Comparison of ENCODE assay signal across 8 cellular contexts in the genomic region with DNA sequence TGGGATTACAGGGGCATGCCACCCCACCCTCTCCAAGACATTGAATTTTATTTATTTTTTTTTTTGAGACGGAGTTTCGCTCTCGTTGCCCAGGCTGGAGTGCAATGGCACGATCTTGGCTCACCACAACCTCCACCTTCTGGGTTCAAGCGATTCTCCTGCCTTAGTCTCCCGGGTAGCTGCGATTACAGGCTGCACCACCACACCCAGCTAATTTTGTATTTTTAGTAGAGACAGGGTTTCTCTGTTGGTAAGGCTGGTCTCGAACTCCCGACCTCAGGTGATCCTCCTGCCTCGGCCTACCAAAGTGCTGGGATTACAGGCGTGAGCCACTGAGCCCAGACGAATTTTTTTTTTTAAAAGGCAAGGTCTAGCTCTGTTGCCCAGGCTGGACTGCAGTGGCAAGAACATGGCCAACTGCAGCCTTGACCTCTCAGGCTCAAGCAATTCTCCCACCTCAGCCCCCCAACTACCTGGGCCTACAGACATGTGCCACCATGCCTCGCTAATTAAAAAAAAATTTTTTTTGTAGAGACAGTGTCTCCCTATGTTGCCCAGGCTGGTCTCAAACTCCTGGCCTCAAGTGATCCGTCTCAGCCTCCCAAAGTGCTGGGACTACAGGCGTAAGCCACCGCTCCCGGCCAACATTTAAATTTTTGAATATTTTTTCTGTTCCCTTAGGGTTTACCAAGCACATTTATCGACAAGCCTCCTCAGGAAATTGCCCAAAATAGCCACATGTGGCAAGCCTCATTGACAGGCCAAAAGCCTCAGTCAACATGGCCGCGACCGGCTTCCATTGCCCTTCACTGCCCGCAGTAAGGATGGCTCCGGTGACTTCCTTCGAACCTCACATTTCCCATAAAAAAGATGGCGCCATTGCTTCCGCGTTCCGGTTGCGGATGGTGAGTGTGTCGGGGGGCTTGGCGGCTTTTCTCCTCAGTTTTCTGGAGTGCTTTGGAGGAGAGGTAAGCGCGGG. TPM values are rescaled to one million over a fixed set of nuclear protein-coding genes. Genes with fewer than 3 reads are reported as not detected.
DNase-seq lines count a peak whose midpoint lies in the region; ATAC-seq and TF ChIP-seq lines count a peak whose summit lies in the region.

SHLD1 (plus strand) TSS at position 890 of the 979 bp plus-strand sequence. CDS start 22,465 bp downstream, outside the sequence.

- H3K4me2 ChIP-seq in osteoblast (ENCODE audit: insufficient read depth, low read length) = peak within 1 kb of the TSS; percentile 93

- H3K9me3 Mint-ChIP-seq in HFFc6 (peaks cover 4% of the 10 kb centered on the region), glutamatergic neuron (ENCODE audit: unreplicated experiment) (peaks cover 3% of the 10 kb centered on the region)
- H3K9me3 Mint-ChIP-seq in activated naive CD4-positive, alpha-beta T cell treated with anti-CD3 and anti-CD28 coated beads, Interleukin-2, amount 50 U/mL, for 24 hours = no peaks in the 10 kb centered on the region

- peaks cover 5% of the 10 kb centered on the region for H3K27me3 Mint-ChIP-seq in HFFc6 (ENCODE audit: insufficient read depth)
- no peaks in the 10 kb centered on the region for H3K27me3 Mint-ChIP-seq in activated naive CD4-positive, alpha-beta T cell treated with anti-CD3 and anti-CD28 coated beads, Interleukin-2, amount 50 U/mL, for 24 hours
- H3K27me3 Mint-ChIP-seq in glutamatergic neuron (ENCODE audit: unreplicated experiment) = peaks cover 3% of the 10 kb centered on the region

- peak within 1 kb of the TSS; percentile 74 for H3K4me3 ChIP-seq in osteoblast (ENCODE audit: insufficient read depth, low read length)
- H3K4me3 ChIP-seq in thoracic aorta = peak within 1 kb of the TSS; percentile 92

- H3K27ac ChIP-seq in osteoblast (ENCODE audit: low read depth, low read length) (peak within 1 kb of the TSS; percentile 70), thoracic aorta (peak within 1 kb of the TSS; percentile 64 to 77)

- DNase-seq in GM04503 (ENCODE audit: low read depth) = peak; percentile 38
- peak; percentile 79 for DNase-seq in HFFc6
- peak; percentile 69 for DNase-seq in NCI-H1048 (lab: John Stamatoyannopoulos, UW)
- peak; percentile 78 for DNase-seq in glutamatergic neuron
- DNase-seq in osteoblast (ENCODE audit: insufficient read length, low spot score, missing footprints) = peak; percentile 93
- DNase-seq in thoracic aorta (ENCODE audit: low spot score) = peak; percentile 43

- H3K27ac Mint-ChIP-seq in HFFc6 (peak within 1 kb of the TSS; percentile 95), glutamatergic neuron (ENCODE audit: unreplicated experiment) (peak within 1 kb of the TSS; percentile 86)
- peak within 1 kb of the TSS; percentile 97 for H3K27ac Mint-ChIP-seq in activated naive CD4-positive, alpha-beta T cell treated with anti-CD3 and anti-CD28 coated beads, Interleukin-2, amount 50 U/mL, for 24 hours

- TF ChIP-seq CTCF in HFFc6 (IDR thresholded peaks at IDR 0.05) (no peak), glutamatergic neuron (IDR thresholded peaks at IDR 0.05; ENCODE audit: partially characterized antibody, unreplicated experiment) (no peak), osteoblast (IDR thresholded peaks at IDR 0.05; ENCODE audit: extremely low read depth, low read depth, low read length) (no peak), thoracic aorta (IDR thresholded peaks at IDR 0.05) (no peak)

- peak; percentile 96 for ATAC-seq in SK-N-SH treated with all-trans-retinoic acid at 6 μM for 48 hours
- peak; percentile 85 for ATAC-seq in thoracic aorta (ENCODE audit: insufficient number of reproducible peaks, low FRiP score, low read depth)

- H3K4me1 Mint-ChIP-seq in HFFc6 (ENCODE audit: low read depth) (peaks cover 6% of the 10 kb centered on the region), glutamatergic neuron (ENCODE audit: low read depth, unreplicated experiment) (no peaks in the 10 kb centered on the region)
- peaks cover 30% of the 10 kb centered on the region for H3K4me1 Mint-ChIP-seq in activated naive CD4-positive, alpha-beta T cell treated with anti-CD3 and anti-CD28 coated beads, Interleukin-2, amount 50 U/mL, for 24 hours

- H3K9me3 ChIP-seq in osteoblast (ENCODE audit: low read depth, low read length) (no peaks in the 10 kb centered on the region), thoracic aorta (no peaks in the 10 kb centered on the region)

- H3K4me1 ChIP-seq in osteoblast (ENCODE audit: insufficient read depth, low read length) (no peaks in the 10 kb centered on the region), thoracic aorta (ENCODE audit: control insufficient read depth in 1 of 2, low read depth in 2 of 2) (peaks cover 5 to 10% of the 10 kb centered on the region in 2 donors)

- H3K4me3 Mint-ChIP-seq in HFFc6 (peak within 1 kb of the TSS; percentile 90), glutamatergic neuron (ENCODE audit: unreplicated experiment) (peak within 1 kb of the TSS; percentile 94)
- H3K4me3 Mint-ChIP-seq in activated naive CD4-positive, alpha-beta T cell treated with anti-CD3 and anti-CD28 coated beads, Interleukin-2, amount 50 U/mL, for 24 hours = peak within 1 kb of the TSS; percentile 93

- H3K27me3 ChIP-seq in osteoblast (ENCODE audit: insufficient read depth, low read length) (peaks cover 3% of the 10 kb centered on the region), thoracic aorta (replicated peaks; ENCODE audit: insufficient read depth) (no peaks in the 10 kb centered on the region)

- peaks cover 5% of the 10 kb centered on the region for H3K36me3 Mint-ChIP-seq in HFFc6 (ENCODE audit: low read depth)
- H3K36me3 Mint-ChIP-seq in activated naive CD4-positive, alpha-beta T cell treated with anti-CD3 and anti-CD28 coated beads, Interleukin-2, amount 50 U/mL, for 24 hours = peaks cover 7% of the 10 kb centered on the region
- no peaks in the 10 kb centered on the region for H3K36me3 Mint-ChIP-seq in glutamatergic neuron (ENCODE audit: unreplicated experiment)

- H3K36me3 ChIP-seq in osteoblast (ENCODE audit: insufficient read depth, low read length) = no peaks in the 10 kb centered on the region
- no peaks in the 10 kb centered on the region for H3K36me3 ChIP-seq in thoracic aorta

- H3K79me2 ChIP-seq in osteoblast (ENCODE audit: insufficient read depth, low read length) = no peaks in the 10 kb centered on the region

- peak within 1 kb of the TSS; percentile 96 for H2AFZ ChIP-seq in osteoblast (ENCODE audit: low read length)

- no peaks in the 10 kb centered on the region for H4K20me1 ChIP-seq in osteoblast (ENCODE audit: insufficient read depth, low read length)

TF ChIP-seq in SK-N-SH treated with all-trans-retinoic acid at 6 μM for 48 hours, 23 proteins besides CTCF, POLR2A, EP300 and RAD21:
- TF ChIP-seq, protein P1, sequence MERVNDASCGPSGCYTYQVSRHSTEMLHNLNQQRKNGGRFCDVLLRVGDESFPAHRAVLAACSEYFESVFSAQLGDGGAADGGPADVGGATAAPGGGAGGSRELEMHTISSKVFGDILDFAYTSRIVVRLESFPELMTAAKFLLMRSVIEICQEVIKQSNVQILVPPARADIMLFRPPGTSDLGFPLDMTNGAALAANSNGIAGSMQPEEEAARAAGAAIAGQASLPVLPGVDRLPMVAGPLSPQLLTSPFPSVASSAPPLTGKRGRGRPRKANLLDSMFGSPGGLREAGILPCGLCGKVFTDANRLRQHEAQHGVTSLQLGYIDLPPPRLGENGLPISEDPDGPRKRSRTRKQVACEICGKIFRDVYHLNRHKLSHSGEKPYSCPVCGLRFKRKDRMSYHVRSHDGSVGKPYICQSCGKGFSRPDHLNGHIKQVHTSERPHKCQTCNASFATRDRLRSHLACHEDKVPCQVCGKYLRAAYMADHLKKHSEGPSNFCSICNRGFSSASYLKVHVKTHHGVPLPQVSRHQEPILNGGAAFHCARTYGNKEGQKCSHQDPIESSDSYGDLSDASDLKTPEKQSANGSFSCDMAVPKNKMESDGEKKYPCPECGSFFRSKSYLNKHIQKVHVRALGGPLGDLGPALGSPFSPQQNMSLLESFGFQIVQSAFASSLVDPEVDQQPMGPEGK (CRISPR knock-in tag; IDR thresholded peaks at IDR 0.05; ENCODE audit: borderline replicate concordance) = no peak
- no peak for TF ChIP-seq CSDC2 (CRISPR knock-in tag; IDR thresholded peaks at IDR 0.05)
- TF ChIP-seq ZFP3 (CRISPR knock-in tag; IDR thresholded peaks at IDR 0.05) = 0 out of 2 replicates have a peak, but pooled peaks have one; percentile 37
- 0 out of 2 replicates have a peak, but pooled peaks have one; percentile 23 for TF ChIP-seq TSHZ2 (CRISPR knock-in tag; IDR thresholded peaks at IDR 0.05)
- peak; percentile 46; the same call in 1 of the 2 replicates for TF ChIP-seq SNAI2 (CRISPR knock-in tag; IDR thresholded peaks at IDR 0.05)

RNA-seq across cellular contexts. Expression of gene SHLD1, which starts in this region (rescaled TPM):
- total RNA-seq in HFFc6 (2021; fragmentation: NEBNext Ultra II Directional; extraction: Animal tissue kit (Norgen Biotek cat#: 25700)) = 1 to 10 TPM; 3.5 to 4.4 (median 3.8) TPM
- total RNA-seq in glutamatergic neuron (ENCODE audit: unreplicated experiment) = 4.0 TPM
- total RNA-seq in osteoblast = 1.4 and 1.5 TPM in 2 replicates
- total RNA-seq in thoracic aorta = 1 to 10 TPM; 4.6 to 5.3 TPM

Comparison
In these comparisons a context has a peak if more than half of its experiments do, and no peak if none do; other contexts are left out.
1. Peak in every context shown above with its lines: DNase-seq, ATAC-seq, H3K4me3 ChIP-seq and H3K27ac ChIP-seq.
2. DNase-seq: peak in every context shown above with its lines; median percentile 93 in osteoblast; 79 in HFFc6; 78 in glutamatergic neuron; 69 in NCI-H1048; 43 in thoracic aorta; 38 in GM04503.